Comparison of ENCODE assay signal across 14 cellular contexts in genomic region chr14:89540830-89541470, GRCh38.
DNase-seq lines count a peak whose midpoint lies in the region; ATAC-seq and TF ChIP-seq lines count a peak whose summit lies in the region.
"Had no signal": no experiment of that assay in that cellular context is flagged by ENCODE, and none has a peak within 500 bp of the region (broad histone marks: within the 10 kb centered on the region; RNA-seq: fewer than 3 reads in every experiment).

No MANE protein-coding gene starts in this region.

- WGBS in esophagus muscularis mucosa = 87% methylated on average over 5 of the region's 5 CpGs

- H3K4me1 ChIP-seq in esophagus muscularis mucosa = peaks cover 5 to 24% (median 18%) of the 10 kb centered on the region in 4 donors

- no peak for TF ChIP-seq CTCF in esophagus muscularis mucosa (IDR thresholded peaks at IDR 0.05)
- TF ChIP-seq CTCF in retinal pigment epithelial cell (conservative IDR thresholded peaks at IDR 0.05; ENCODE audit: low read depth, low read length) = no peak

- H3K4me3 ChIP-seq in esophagus muscularis mucosa (no peak overlapping the region), retinal pigment epithelial cell (ENCODE audit: low read length) (no peak overlapping the region)

- no peaks in the 10 kb centered on the region for H3K9me3 ChIP-seq in esophagus muscularis mucosa

- DNase-seq in GM04504 (ENCODE audit: low read depth) (peak; percentile 43), RPMI7951 (ENCODE audit: low read depth) (peak; percentile 38), esophagus muscularis mucosa (ENCODE audit: extremely low spot score) (peak; percentile 39), retinal pigment epithelial cell (ENCODE audit: low read depth) (peak; percentile 25)
- DNase-seq in activated CD8-positive, alpha-beta memory T cell treated with anti-CD3 and anti-CD28 coated beads for 24 hours = no peak
- DNase-seq: activated CD4-positive, alpha-beta T cell treated with anti-CD3 and anti-CD28 coated beads for 4 hours; activated effector memory CD4-positive, alpha-beta T cell treated with anti-CD3 and anti-CD28 coated beads, Interleukin-2, amount 50 U/mL, for 16 hours; cortex of kidney; DMS53; hypothalamus; NCI-H1417 had no signal

- no peak for TF ChIP-seq EP300 in esophagus muscularis mucosa (IDR thresholded peaks at IDR 0.05)

- no peak for TF ChIP-seq POLR2A in esophagus muscularis mucosa (IDR thresholded peaks at IDR 0.05; ENCODE audit: low read depth)

- intact Hi-C loops in esophagus muscularis mucosa (cut with DNase I) = no loop called here

- ATAC-seq in GM18519 (IDR thresholded peaks at IDR 0.05; ENCODE audit: low FRiP score, unreplicated experiment) (no peak), GM18502 (IDR thresholded peaks at IDR 0.05; ENCODE audit: poor library complexity, unreplicated experiment) (no peak)

- H3K27ac ChIP-seq in esophagus muscularis mucosa (replicated peaks in 1 of 4) = no peak overlapping the region
- H3K27ac ChIP-seq: HL-60 had no signal

- H3K27me3 ChIP-seq in esophagus muscularis mucosa = no peaks in the 10 kb centered on the region

- H3K36me3 ChIP-seq in esophagus muscularis mucosa = no peaks in the 10 kb centered on the region
